In genomic region chr20:3661836-3662665, GRCh38 we compare ENCODE assay signal across 1 cellular context.
TF ChIP-seq lines count a peak whose summit lies in the region.

No MANE protein-coding gene starts in this region.

TF ChIP-seq in SK-N-SH treated with all-trans-retinoic acid at 6 μM for 48 hours, 23 proteins besides CTCF, POLR2A, EP300 and RAD21 (continued from another document):
- no peak for TF ChIP-seq RARB (CRISPR knock-in tag; IDR thresholded peaks at IDR 0.05)
- no peak for TF ChIP-seq ZC3H10 (CRISPR knock-in tag; IDR thresholded peaks at IDR 0.05)
- TF ChIP-seq ZNF8 (CRISPR knock-in tag; IDR thresholded peaks at IDR 0.05) = no peak
- TF ChIP-seq POU6F1 (CRISPR knock-in tag; IDR thresholded peaks at IDR 0.05; ENCODE audit: borderline replicate concordance, low read depth) = no peak
- no peak for TF ChIP-seq CSRNP3 (CRISPR knock-in tag; IDR thresholded peaks at IDR 0.05)
